In genomic region chr3:61674595-61674994, GRCh38 we compare ENCODE assay signal across 20 cellular contexts.
DNase-seq lines count a peak whose midpoint lies in the region; ATAC-seq and TF ChIP-seq lines count a peak whose summit lies in the region.
"Had no signal": no experiment of that assay in that cellular context is flagged by ENCODE, and none has a peak within 500 bp of the region (broad histone marks: within the 10 kb centered on the region; RNA-seq: fewer than 3 reads in every experiment).

No MANE protein-coding gene starts in this region.

- DNase-seq in NCI-H146 (lab: John Stamatoyannopoulos, UW) (peak; percentile 4), NCI-H146 treated with DMSO at 0.1 percent for 48 hours (lab: John Stamatoyannopoulos, UW; ENCODE audit: unreplicated experiment) (no peak), WTC11 (ENCODE audit: low spot score) (no peak), OCI-M2 (lab: John Stamatoyannopoulos, UW; ENCODE audit: unreplicated experiment) (no peak), NCI-H748 (lab: John Stamatoyannopoulos, UW; ENCODE audit: unreplicated experiment) (no peak), endothelial cell (ENCODE audit: low spot score) (no peak)
- DNase-seq: Caco-2; CD4-positive, CD25-positive, alpha-beta regulatory T cell; CD8-positive, alpha-beta T cell; DMS153; DND-41; GOT3; H7 had no signal

- CTCF ChIA-PET in WTC11 (lab: Charles Lee): interaction anchor here (0.9 kb wide), 1 partner anchor 110 kb away, joined by 3 read pairs; no protein-coding TSS in a partner anchor

- H3K9me3 ChIP-seq in iPS-18a (ENCODE audit: control insufficient read depth, low read depth, low read length): no peaks in the 10 kb centered on the region
- H3K9me3 ChIP-seq: Caco-2 had no signal

- H3K4me3 Mint-ChIP-seq in WTC11 (no peak overlapping the region), endothelial cell (ENCODE audit: unreplicated experiment) (no peak overlapping the region)
- H3K4me3 Mint-ChIP-seq: B cell; CD4-positive, CD25-positive, alpha-beta regulatory T cell; CD8-positive, alpha-beta T cell had no signal

- H3K27me3 Mint-ChIP-seq in WTC11 (ENCODE audit: low read depth) (no peaks in the 10 kb centered on the region), endothelial cell (ENCODE audit: unreplicated experiment) (no peaks in the 10 kb centered on the region)
- H3K27me3 Mint-ChIP-seq: B cell; CD4-positive, CD25-positive, alpha-beta regulatory T cell had no signal

- peaks cover 65% of the 10 kb centered on the region for H3K4me1 Mint-ChIP-seq in WTC11
- no peaks in the 10 kb centered on the region for H3K4me1 Mint-ChIP-seq in endothelial cell (ENCODE audit: unreplicated experiment)
- H3K4me1 Mint-ChIP-seq: CD4-positive, CD25-positive, alpha-beta regulatory T cell had no signal

- H3K27ac Mint-ChIP-seq in WTC11 (0 out of 2 replicates have a peak overlapping the region, but pooled peaks have one; percentile 38), endothelial cell (ENCODE audit: unreplicated experiment) (no peak overlapping the region)
- H3K27ac Mint-ChIP-seq: B cell; CD4-positive, CD25-positive, alpha-beta regulatory T cell; CD8-positive, alpha-beta T cell had no signal

- no peak for ATAC-seq in WTC11
- no peak for ATAC-seq in GM19395 (IDR thresholded peaks at IDR 0.05; ENCODE audit: unreplicated experiment)
- ATAC-seq: CD8-positive, alpha-beta T cell; HCT116 had no signal

- no peak overlapping the region for H3K4me3 ChIP-seq in iPS-18a (ENCODE audit: low read length)
- H3K4me3 ChIP-seq: BLaER1 had no signal

- no peak overlapping the region for H3K9ac ChIP-seq in iPS-18a (ENCODE audit: low read length)
- H3K9ac ChIP-seq: BLaER1 had no signal

- H3K36me3 Mint-ChIP-seq in WTC11: peaks cover 15% of the 10 kb centered on the region
- H3K36me3 Mint-ChIP-seq in endothelial cell (ENCODE audit: low read depth, unreplicated experiment): no peaks in the 10 kb centered on the region
- H3K36me3 Mint-ChIP-seq: CD4-positive, CD25-positive, alpha-beta regulatory T cell; CD8-positive, alpha-beta T cell had no signal

- H3K27ac ChIP-seq in iPS-18a (ENCODE audit: low read length): peak overlapping the region; percentile 31
- H3K27ac ChIP-seq: 22Rv1, BLaER1, C4-2B had no signal

- H3K36me3 ChIP-seq in iPS-18a (ENCODE audit: control insufficient read depth, low read depth, low read length): no peaks in the 10 kb centered on the region

- H3K9me3 Mint-ChIP-seq in WTC11 (peaks cover 10% of the 10 kb centered on the region; the same call in 1 of the 2 replicates), endothelial cell (ENCODE audit: unreplicated experiment) (no peaks in the 10 kb centered on the region)

- peaks cover 27% of the 10 kb centered on the region for H3K4me1 ChIP-seq in iPS-18a (ENCODE audit: control insufficient read depth, low read depth, low read length)
- H3K4me1 ChIP-seq: BLaER1 had no signal

- H3K27me3 ChIP-seq in iPS-18a (ENCODE audit: control insufficient read depth, insufficient read depth, low read length): no peaks in the 10 kb centered on the region
- H3K27me3 ChIP-seq: BLaER1 had no signal

- POLR2A ChIA-PET in WTC11 (lab: Charles Lee): no interaction called here

- TF ChIP-seq CTCF in WTC11 (IDR thresholded peaks at IDR 0.05) (no peak), endothelial cell (IDR thresholded peaks at IDR 0.05; ENCODE audit: unreplicated experiment) (no peak)

TF ChIP-seq in WTC11, 78 proteins besides CTCF, POLR2A, EP300 and RAD21:
- no peak for TF ChIP-seq IRF2 (CRISPR knock-in tag; IDR thresholded peaks at IDR 0.05; ENCODE audit: borderline replicate concordance, low read depth)
- TF ChIP-seq, protein P1, sequence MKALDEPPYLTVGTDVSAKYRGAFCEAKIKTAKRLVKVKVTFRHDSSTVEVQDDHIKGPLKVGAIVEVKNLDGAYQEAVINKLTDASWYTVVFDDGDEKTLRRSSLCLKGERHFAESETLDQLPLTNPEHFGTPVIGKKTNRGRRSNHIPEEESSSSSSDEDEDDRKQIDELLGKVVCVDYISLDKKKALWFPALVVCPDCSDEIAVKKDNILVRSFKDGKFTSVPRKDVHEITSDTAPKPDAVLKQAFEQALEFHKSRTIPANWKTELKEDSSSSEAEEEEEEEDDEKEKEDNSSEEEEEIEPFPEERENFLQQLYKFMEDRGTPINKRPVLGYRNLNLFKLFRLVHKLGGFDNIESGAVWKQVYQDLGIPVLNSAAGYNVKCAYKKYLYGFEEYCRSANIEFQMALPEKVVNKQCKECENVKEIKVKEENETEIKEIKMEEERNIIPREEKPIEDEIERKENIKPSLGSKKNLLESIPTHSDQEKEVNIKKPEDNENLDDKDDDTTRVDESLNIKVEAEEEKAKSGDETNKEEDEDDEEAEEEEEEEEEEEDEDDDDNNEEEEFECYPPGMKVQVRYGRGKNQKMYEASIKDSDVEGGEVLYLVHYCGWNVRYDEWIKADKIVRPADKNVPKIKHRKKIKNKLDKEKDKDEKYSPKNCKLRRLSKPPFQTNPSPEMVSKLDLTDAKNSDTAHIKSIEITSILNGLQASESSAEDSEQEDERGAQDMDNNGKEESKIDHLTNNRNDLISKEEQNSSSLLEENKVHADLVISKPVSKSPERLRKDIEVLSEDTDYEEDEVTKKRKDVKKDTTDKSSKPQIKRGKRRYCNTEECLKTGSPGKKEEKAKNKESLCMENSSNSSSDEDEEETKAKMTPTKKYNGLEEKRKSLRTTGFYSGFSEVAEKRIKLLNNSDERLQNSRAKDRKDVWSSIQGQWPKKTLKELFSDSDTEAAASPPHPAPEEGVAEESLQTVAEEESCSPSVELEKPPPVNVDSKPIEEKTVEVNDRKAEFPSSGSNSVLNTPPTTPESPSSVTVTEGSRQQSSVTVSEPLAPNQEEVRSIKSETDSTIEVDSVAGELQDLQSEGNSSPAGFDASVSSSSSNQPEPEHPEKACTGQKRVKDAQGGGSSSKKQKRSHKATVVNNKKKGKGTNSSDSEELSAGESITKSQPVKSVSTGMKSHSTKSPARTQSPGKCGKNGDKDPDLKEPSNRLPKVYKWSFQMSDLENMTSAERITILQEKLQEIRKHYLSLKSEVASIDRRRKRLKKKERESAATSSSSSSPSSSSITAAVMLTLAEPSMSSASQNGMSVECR (CRISPR knock-in tag; IDR thresholded peaks at IDR 0.05; ENCODE audit: borderline replicate concordance): no peak
- TF ChIP-seq ETV6 (CRISPR knock-in tag; IDR thresholded peaks at IDR 0.05): no peak
- TF ChIP-seq ZNF232 (CRISPR knock-in tag; IDR thresholded peaks at IDR 0.05): no peak
- no peak for TF ChIP-seq ZNF396 (CRISPR knock-in tag; IDR thresholded peaks at IDR 0.05; ENCODE audit: borderline replicate concordance)
- no peak for TF ChIP-seq GTF2I (CRISPR knock-in tag; conservative IDR thresholded peaks at IDR 0.05)
TF ChIP-seq in WTC11: peak in this region for 0.
